9 cellular contexts compared by ENCODE assay signal in the genomic region with DNA sequence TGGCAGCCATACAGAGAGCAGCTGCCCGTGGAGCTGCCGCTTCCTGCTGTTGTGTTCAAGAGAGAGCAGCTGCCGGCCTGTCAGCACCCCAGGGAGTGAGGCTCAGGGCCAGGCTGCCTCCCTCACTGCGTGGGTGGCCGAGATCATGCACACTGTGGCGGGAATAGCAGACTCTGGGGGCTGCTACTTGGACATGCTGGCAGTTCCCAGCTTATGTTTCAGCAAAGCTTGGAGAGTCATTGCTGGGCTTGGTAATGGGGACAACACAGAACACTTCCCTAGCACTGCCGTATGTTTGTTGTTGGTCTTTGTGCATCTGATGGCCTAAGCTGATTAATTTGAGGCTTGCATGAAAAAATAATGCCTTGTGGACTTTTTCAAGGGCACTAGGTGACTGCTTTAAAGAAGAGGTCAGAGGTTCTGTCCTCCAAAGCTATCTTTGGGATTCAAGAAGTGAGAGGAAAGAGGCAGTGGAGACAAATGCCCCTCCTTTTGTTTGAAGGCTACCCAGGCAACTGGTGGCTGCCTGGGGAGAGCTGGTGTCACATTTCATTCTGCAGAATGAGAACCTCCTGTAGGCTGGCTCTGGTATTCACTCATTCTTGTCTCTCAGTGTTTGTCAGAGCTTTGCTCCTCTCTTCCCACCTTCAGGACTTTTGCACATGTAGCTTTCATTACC. TPM values are rescaled to one million over a fixed set of nuclear protein-coding genes. Genes with fewer than 3 reads are reported as not detected.
A peak's percentile ranks its signal among the peaks of the same experiment; 100 is the strongest.
DNase-seq lines count a peak whose midpoint lies in the region; ATAC-seq and TF ChIP-seq lines count a peak whose summit lies in the region.
"Had no signal": no experiment of that assay in that cellular context is flagged by ENCODE, and none has a peak within 500 bp of the region (broad histone marks: within the 10 kb centered on the region; RNA-seq: fewer than 3 reads in every experiment).

No MANE protein-coding gene starts in this region.

- no peak overlapping the region for H3K27ac ChIP-seq in left lung
- H3K27ac ChIP-seq: epithelial cell of prostate had no signal

- no peak overlapping the region for H3K27ac Mint-ChIP-seq in activated CD4-positive, alpha-beta T cell treated with anti-CD3 and anti-CD28 coated beads, Interleukin-2, amount 10 ng/mL, durations not matched to agents 7 days and 5 days

- H3K9me3 ChIP-seq in left lung, result no peaks in the 10 kb centered on the region

- H3K4me3 ChIP-seq in cardiac fibroblast (replicated peaks in 1 of 2; ENCODE audit: low read depth in 2 of 2, low read length in 2 of 2) (no peak overlapping the region), left lung (no peak overlapping the region)

- no peaks in the 10 kb centered on the region for H3K9me3 Mint-ChIP-seq in activated CD4-positive, alpha-beta T cell treated with anti-CD3 and anti-CD28 coated beads, Interleukin-2, amount 10 ng/mL, durations not matched to agents 7 days and 5 days

- H3K4me1 Mint-ChIP-seq in activated CD4-positive, alpha-beta T cell treated with anti-CD3 and anti-CD28 coated beads, Interleukin-2, amount 10 ng/mL, durations not matched to agents 7 days and 5 days, result no peaks in the 10 kb centered on the region

- peak; percentile 74 for DNase-seq in G401 (ENCODE audit: low spot score)
- DNase-seq in NCI-H2171 treated with DMSO at 0.1 percent for 48 hours (lab: John Stamatoyannopoulos, UW), result peak; percentile 93
- DNase-seq in cardiac fibroblast (ENCODE audit: low read depth in 2 of 2), result peak; percentile 43 to 78
- peak in 1 of 2 donors; percentile 35 for DNase-seq in left lung
- DNase-seq in SKM-1 treated with dmso at 0.1 percent for 144 hours (lab: John Stamatoyannopoulos, UW; ENCODE audit: unreplicated experiment), result no peak
- DNase-seq in activated CD4-positive, alpha-beta T cell treated with anti-CD3 and anti-CD28 coated beads, Interleukin-2, amount 10 ng/mL, durations not matched to agents 7 days and 5 days, result no peak

- TF ChIP-seq CTCF in cardiac fibroblast (IDR thresholded peaks at IDR 0.05; ENCODE audit: low read depth, low read length) (no peak), left lung (IDR thresholded peaks at IDR 0.05) (no peak)

- H3K36me3 Mint-ChIP-seq in activated CD4-positive, alpha-beta T cell treated with anti-CD3 and anti-CD28 coated beads, Interleukin-2, amount 10 ng/mL, durations not matched to agents 7 days and 5 days (ENCODE audit: low read depth), result no peaks in the 10 kb centered on the region

- H3K27me3 ChIP-seq in left lung, result no peaks in the 10 kb centered on the region

- ATAC-seq in left lung (peak; percentile 77), GM19395 (IDR thresholded peaks at IDR 0.05; ENCODE audit: unreplicated experiment) (no peak), GM18861 (IDR thresholded peaks at IDR 0.05; ENCODE audit: unreplicated experiment) (no peak)

- POLR2A ChIA-PET in activated CD4-positive, alpha-beta T cell treated with anti-CD3 and anti-CD28 coated beads, Interleukin-2, amount 10 ng/mL, durations not matched to agents 7 days and 5 days (lab: Charles Lee), result no interaction called here

- no peaks in the 10 kb centered on the region for H3K36me3 ChIP-seq in left lung

- no peak overlapping the region for H3K4me3 Mint-ChIP-seq in activated CD4-positive, alpha-beta T cell treated with anti-CD3 and anti-CD28 coated beads, Interleukin-2, amount 10 ng/mL, durations not matched to agents 7 days and 5 days

- CTCF ChIA-PET in activated CD4-positive, alpha-beta T cell treated with anti-CD3 and anti-CD28 coated beads, Interleukin-2, amount 10 ng/mL, durations not matched to agents 7 days and 5 days (lab: Charles Lee), result no interaction called here

- intact Hi-C loops in left lung (cut with DNase I), result no loop called here

- no peaks in the 10 kb centered on the region for H3K4me1 ChIP-seq in left lung

- no peaks in the 10 kb centered on the region for H3K27me3 Mint-ChIP-seq in activated CD4-positive, alpha-beta T cell treated with anti-CD3 and anti-CD28 coated beads, Interleukin-2, amount 10 ng/mL, durations not matched to agents 7 days and 5 days

- in situ Hi-C loops in G401 (cut with HindIII; ENCODE audit: low sequenced_read_pairs), result no loop called here

RNA-seq across cellular contexts. Expression of a gene that starts 18.8 kb away (rescaled TPM):
- total RNA-seq in G401 (2014; rRNA removed; shearing (Covaris generic)), result not detected in 2 replicates
- 1 to 10 TPM in 1 of 2 donors, under 1 TPM in 1; 0.76 to 1.2 TPM for total RNA-seq in left lung
- total RNA-seq in activated CD4-positive, alpha-beta T cell treated with anti-CD3 and anti-CD28 coated beads, Interleukin-2, amount 10 ng/mL, durations not matched to agents 7 days and 5 days, result not detected

Comparison
In these comparisons a context has a peak if more than half of its experiments do, and no peak if none do; other contexts are left out.
1. DNase-seq: peak in G401 (single experiment), NCI-H2171 treated with DMSO at 0.1 percent for 48 hours (single experiment) and cardiac fibroblast (2 of 2); none in SKM-1 treated with dmso at 0.1 percent for 144 hours (single experiment) and activated CD4-positive, alpha-beta T cell treated with anti-CD3 and anti-CD28 coated beads, Interleukin-2, amount 10 ng/mL, durations not matched to agents 7 days and 5 days (single experiment).